ENCODE assay signal across 14 cellular contexts in genomic region chr7:91519241-91520200, GRCh38.
DNase-seq lines count a peak whose midpoint lies in the region; ATAC-seq and TF ChIP-seq lines count a peak whose summit lies in the region.
"Had no signal": no experiment of that assay in that cellular context is flagged by ENCODE, and none has a peak within 500 bp of the region (broad histone marks: within the 10 kb centered on the region; RNA-seq: fewer than 3 reads in every experiment).

No MANE protein-coding gene starts in this region.

- no peaks in the 10 kb centered on the region for H3K27me3 ChIP-seq in fibroblast of lung (ENCODE audit: control insufficient read depth, insufficient read depth, low read length)
- H3K27me3 ChIP-seq: breast epithelium had no signal

- no peaks in the 10 kb centered on the region for H3K4me1 ChIP-seq in fibroblast of lung (ENCODE audit: control insufficient read depth, extremely low read depth, insufficient read depth, low read length)
- H3K4me1 ChIP-seq: breast epithelium had no signal

- H3K36me3 ChIP-seq in fibroblast of lung (ENCODE audit: control insufficient read depth, insufficient read depth, low read length), result no peaks in the 10 kb centered on the region
- H3K36me3 ChIP-seq: breast epithelium had no signal

- no peak overlapping the region for H3K9ac ChIP-seq in fibroblast of lung (ENCODE audit: insufficient read depth, low read length)

- no peak for ATAC-seq in esophagus mucosa
- ATAC-seq: effector memory CD8-positive, alpha-beta T cell; stimulated activated naive CD8-positive, alpha-beta T cell treated with anti-CD3 and anti-CD28 coated beads, Interleukin-15, Interleukin-2, amounts not matched to agents 100 U/mL and 50 U/mL, for 24 hours had no signal

- no peak for TF ChIP-seq CTCF in fibroblast of lung (conservative IDR thresholded peaks at IDR 0.05 in 1 of 2, IDR thresholded peaks at IDR 0.05 in 1 of 2; ENCODE audit: low read depth in 1 of 2, low read length in 2 of 2)

- no peak overlapping the region for H2AFZ ChIP-seq in fibroblast of lung (ENCODE audit: low read length)

- H3K79me2 ChIP-seq in fibroblast of lung (ENCODE audit: control insufficient read depth, insufficient read depth, low read length), result no peaks in the 10 kb centered on the region

- DNase-seq in HT1080 (ENCODE audit: low read depth) (peak; percentile 37), NOMO-1 (lab: John Stamatoyannopoulos, UW; ENCODE audit: unreplicated experiment in 2 of 2) (peak; percentile 80 to 92), fibroblast of lung (ENCODE audit: low read depth in 2 of 2) (peak; percentile 13 to 91), skeletal muscle cell (ENCODE audit: low read depth) (peak; percentile 79), substantia nigra (lab: John Stamatoyannopoulos, UW) (no peak), AML-193 (lab: John Stamatoyannopoulos, UW) (no peak)
- DNase-seq: activated CD4-positive, alpha-beta T cell treated with anti-CD3 and anti-CD28 coated beads, Interleukin-2, amount 10 ng/mL, durations not matched to agents 7 days and 5 days; CD8-positive, alpha-beta memory T cell; effector memory CD8-positive, alpha-beta T cell; stimulated activated naive CD8-positive, alpha-beta T cell treated with anti-CD3 and anti-CD28 coated beads, Interleukin-15, Interleukin-2, amounts not matched to agents 100 U/mL and 50 U/mL, for 24 hours; T-helper 2 cell had no signal

- no peak overlapping the region for H3K4me2 ChIP-seq in fibroblast of lung (ENCODE audit: extremely low read depth, insufficient read depth, low read length)

- no peaks in the 10 kb centered on the region for H3K9me3 ChIP-seq in fibroblast of lung (ENCODE audit: control insufficient read depth, insufficient read depth, low read depth, low read length)
- H3K9me3 ChIP-seq: breast epithelium had no signal

- no peaks in the 10 kb centered on the region for H4K20me1 ChIP-seq in fibroblast of lung (ENCODE audit: control insufficient read depth, extremely low read depth, insufficient read depth, low read length)

- H3K4me3 ChIP-seq in fibroblast of lung (replicated peaks in 1 of 4; ENCODE audit: control extremely low read depth in 1 of 4, insufficient read depth in 1 of 4, low read depth in 3 of 4, low read length in 4 of 4) (no peak overlapping the region), skeletal muscle cell (ENCODE audit: low read depth, low read length) (no peak overlapping the region)
- H3K4me3 ChIP-seq: breast epithelium had no signal

- H3K27ac ChIP-seq in fibroblast of lung (ENCODE audit: insufficient read depth, low read length) (no peak overlapping the region), substantia nigra (ENCODE audit: low read depth, low read length, poor library complexity, severe bottlenecking) (no peak overlapping the region)
- H3K27ac ChIP-seq: RWPE1 had no signal

Comparison
In these comparisons a context has a peak if more than half of its experiments do, and no peak if none do; other contexts are left out.
1. DNase-seq: peak in HT1080 (single experiment), NOMO-1 (2 of 2), fibroblast of lung (2 of 2) and skeletal muscle cell (single experiment); none in substantia nigra (0 of 49) and AML-193 (0 of 2).